In genomic region chr22:16599648-16600047, GRCh38 we compare ENCODE assay signal across 1 cellular context.
TF ChIP-seq lines count a peak whose summit lies in the region.
"Not testable (repeated sequence)": the region's sequence is repeated elsewhere in the genome, so short reads cannot be mapped to it uniquely, and the experiment has no call there.

No MANE protein-coding gene starts in this region.

TF ChIP-seq in K562, 482 proteins besides CTCF, POLR2A, EP300 and RAD21 (continued from another document and continues in another):
- peak; percentile 87 for TF ChIP-seq SMARCA4 (IDR thresholded peaks at IDR 0.05)
- peak; percentile 54; the same call in 1 of the 2 replicates for TF ChIP-seq ZNF165 (CRISPR knock-in tag; IDR thresholded peaks at IDR 0.05; ENCODE audit: borderline replicate concordance)
- TF ChIP-seq ZNF41 (CRISPR knock-in tag; conservative IDR thresholded peaks at IDR 0.05), result peak; percentile 20; the same call in 1 of the 2 replicates
- peak; percentile 64 for TF ChIP-seq ARID1B (IDR thresholded peaks at IDR 0.05)
- TF ChIP-seq ESRRA (IDR thresholded peaks at IDR 0.05; ENCODE audit: borderline replicate concordance, low read depth), result peak; percentile 30; the same call in 1 of the 2 replicates
- peak; percentile 88 for TF ChIP-seq DPF2 (IDR thresholded peaks at IDR 0.05)
- peak; percentile 45; the same call in 1 of the 2 replicates for TF ChIP-seq MYC (IDR thresholded peaks at IDR 0.05; ENCODE audit: low read depth, low read length)
- not testable (repeated sequence) for TF ChIP-seq MYC (CRISPR knock-in tag; IDR thresholded peaks at IDR 0.05; ENCODE audit: borderline replicate concordance, low read depth); ATF3 (IDR thresholded peaks at IDR 0.05); ZBTB40 (CRISPR knock-in tag; IDR thresholded peaks at IDR 0.05); JUND (tag; IDR thresholded peaks at IDR 0.05; ENCODE audit: borderline replicate concordance, low read depth, low read length)
- TF ChIP-seq ETV1 (tag; conservative IDR thresholded peaks at IDR 0.05; ENCODE audit: low read depth), result peak; percentile 22; the same call in 1 of the 2 replicates
- 0 out of 2 replicates have a peak, but pooled peaks have one; percentile 31 for TF ChIP-seq ATF3 (CRISPR knock-in tag; conservative IDR thresholded peaks at IDR 0.05)
- TF ChIP-seq ARNT (IDR thresholded peaks at IDR 0.05), result 0 out of 4 replicates have a peak, but pooled peaks of 1 of the 2 experiments have one; percentile 22
- peak; percentile 55; the same call in 1 of the 2 replicates for TF ChIP-seq SOX6 (IDR thresholded peaks at IDR 0.05)
- TF ChIP-seq TEAD1 (CRISPR knock-in tag; IDR thresholded peaks at IDR 0.05), result peak in 1 of 2 experiments; percentile 9; a peak in 1 of 4 replicates
- peak; percentile 68; the same call in 1 of the 2 replicates for TF ChIP-seq SMARCE1 (IDR thresholded peaks at IDR 0.05)
- peak; percentile 78 for TF ChIP-seq CTBP1 (IDR thresholded peaks at IDR 0.05; ENCODE audit: borderline replicate concordance)
- TF ChIP-seq UBTF (IDR thresholded peaks at IDR 0.05; ENCODE audit: borderline replicate concordance in 1 of 2, low read depth in 2 of 2, low read length in 2 of 2), result peak in 1 of 2 experiments; percentile 53; a peak in 1 of 4 replicates
- TF ChIP-seq KLF6 (CRISPR knock-in tag; IDR thresholded peaks at IDR 0.05; ENCODE audit: borderline replicate concordance), result peak; percentile 51; the same call in 1 of the 2 replicates
- 0 out of 2 replicates have a peak, but pooled peaks have one; percentile 75 for TF ChIP-seq ZHX1 (conservative IDR thresholded peaks at IDR 0.05; ENCODE audit: low read length)
- peak; percentile 49; the same call in 1 of the 2 replicates for TF ChIP-seq ZBTB40 (IDR thresholded peaks at IDR 0.05)
- TF ChIP-seq HBP1 (CRISPR knock-in tag; IDR thresholded peaks at IDR 0.05), result 0 out of 2 replicates have a peak, but pooled peaks have one; percentile 12
- peak; percentile 74 for TF ChIP-seq MAFK (IDR thresholded peaks at IDR 0.05; ENCODE audit: low read length)
- 0 out of 2 replicates have a peak, but pooled peaks have one; percentile 23 for TF ChIP-seq FOSL1 (tag; conservative IDR thresholded peaks at IDR 0.05)
- TF ChIP-seq ZNF23 (CRISPR knock-in tag; IDR thresholded peaks at IDR 0.05), result peak; percentile 44; the same call in 1 of the 2 replicates
- TF ChIP-seq ZNF316 (IDR thresholded peaks at IDR 0.05), result peak; percentile 98
- peak; percentile 8; the same call in 1 of the 2 replicates for TF ChIP-seq JUND (IDR thresholded peaks at IDR 0.05; ENCODE audit: borderline replicate concordance, low read depth, low read length)
- TF ChIP-seq MAZ (CRISPR knock-in tag; conservative IDR thresholded peaks at IDR 0.05 in 1 of 2, IDR thresholded peaks at IDR 0.05 in 1 of 2), result peak in 1 of 2 experiments; percentile 51; a peak in 1 of 4 replicates
- TF ChIP-seq PKNOX1 (IDR thresholded peaks at IDR 0.05), result peak; percentile 71
- 0 out of 2 replicates have a peak, but pooled peaks have one; percentile 19 for TF ChIP-seq ZNF133 (CRISPR knock-in tag; IDR thresholded peaks at IDR 0.05)
- TF ChIP-seq ZBTB26 (CRISPR knock-in tag; IDR thresholded peaks at IDR 0.05), result 0 out of 2 replicates have a peak, but pooled peaks have one; percentile 61
- TF ChIP-seq NEUROD1 (IDR thresholded peaks at IDR 0.05; ENCODE audit: borderline replicate concordance, low read depth, low read length, partially characterized antibody), result peak; percentile 51
- peak; percentile 87 for TF ChIP-seq NFIC (IDR thresholded peaks at IDR 0.05)
- TF ChIP-seq HMBOX1 (IDR thresholded peaks at IDR 0.05), result peak; percentile 63
- peak; percentile 90 for TF ChIP-seq SMARCB1 (IDR thresholded peaks at IDR 0.05; ENCODE audit: insufficient read length, low read depth)
- peak; percentile 66; the same call in 1 of the 2 replicates for TF ChIP-seq MTA1 (IDR thresholded peaks at IDR 0.05; ENCODE audit: borderline replicate concordance)
